1 cellular context compared by ENCODE assay signal in genomic region chr10:111079241-111079760, GRCh38.
TF ChIP-seq lines count a peak whose summit lies in the region.

No MANE protein-coding gene starts in this region.

TF ChIP-seq in H1, 55 proteins besides CTCF, POLR2A, EP300 and RAD21:
- TF ChIP-seq RXRA (IDR thresholded peaks at IDR 0.05; ENCODE audit: insufficient read depth, low read depth, low read length) (no peak), TAF1 (IDR thresholded peaks at IDR 0.05; ENCODE audit: low read depth, low read length) (no peak), POU5F1 (IDR thresholded peaks at IDR 0.05; ENCODE audit: low read depth, low read length) (no peak), ASH2L (IDR thresholded peaks at IDR 0.05; ENCODE audit: low read length) (no peak), MAFK (IDR thresholded peaks at IDR 0.05; ENCODE audit: low read depth, low read length) (no peak), RFX5 (IDR thresholded peaks at IDR 0.05; ENCODE audit: borderline replicate concordance, low read depth, low read length) (no peak), CHD1 (IDR thresholded peaks at IDR 0.05; ENCODE audit: low read depth, low read length) (no peak), NRF1 (IDR thresholded peaks at IDR 0.05; ENCODE audit: low read depth, low read length) (no peak), TBP (IDR thresholded peaks at IDR 0.05; ENCODE audit: low read depth, low read length) (no peak), EZH2 (IDR thresholded peaks at IDR 0.05; ENCODE audit: low read depth, low read length, severe bottlenecking) (no peak), SIN3A (conservative IDR thresholded peaks at IDR 0.05 in 1 of 2, IDR thresholded peaks at IDR 0.05 in 1 of 2; ENCODE audit: low read depth in 1 of 2, low read length in 2 of 2) (no peak)
- TF ChIP-seq, protein P1, sequence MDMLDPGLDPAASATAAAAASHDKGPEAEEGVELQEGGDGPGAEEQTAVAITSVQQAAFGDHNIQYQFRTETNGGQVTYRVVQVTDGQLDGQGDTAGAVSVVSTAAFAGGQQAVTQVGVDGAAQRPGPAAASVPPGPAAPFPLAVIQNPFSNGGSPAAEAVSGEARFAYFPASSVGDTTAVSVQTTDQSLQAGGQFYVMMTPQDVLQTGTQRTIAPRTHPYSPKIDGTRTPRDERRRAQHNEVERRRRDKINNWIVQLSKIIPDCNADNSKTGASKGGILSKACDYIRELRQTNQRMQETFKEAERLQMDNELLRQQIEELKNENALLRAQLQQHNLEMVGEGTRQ (IDR thresholded peaks at IDR 0.05; ENCODE audit: low read length): no peak
